22 cellular contexts compared by ENCODE assay signal in genomic region chr1:6745073-6745472, GRCh38. TPM values are rescaled to one million over a fixed set of nuclear protein-coding genes. Genes with fewer than 3 reads are reported as not detected.
DNase-seq lines count a peak whose midpoint lies in the region; ATAC-seq and TF ChIP-seq lines count a peak whose summit lies in the region.
"Had no signal": no experiment of that assay in that cellular context is flagged by ENCODE, and none has a peak within 500 bp of the region (broad histone marks: within the 10 kb centered on the region; RNA-seq: fewer than 3 reads in every experiment).

No MANE protein-coding gene starts in this region.

- DNase-seq in SKM-1 treated with dmso at 0.1 percent for 144 hours (lab: John Stamatoyannopoulos, UW; ENCODE audit: unreplicated experiment) (peak; percentile 12), SKM-1 (lab: John Stamatoyannopoulos, UW; ENCODE audit: unreplicated experiment) (no peak), nephron progenitor cell (no peak)
- peak; percentile 55 for DNase-seq in stimulated activated CD4-positive, alpha-beta T cell treated with anti-CD3 and anti-CD28 coated beads, Interleukin-15, amount 100 ng/mL, for 24 hours
- no peak for DNase-seq in stimulated activated CD4-positive, alpha-beta T cell treated with anti-CD3 and anti-CD28 coated beads, Interleukin-12 subunit alpha, Interleukin-12 subunit beta, amount 100 ng/mL, for 4 hours
- DNase-seq in activated naive CD4-positive, alpha-beta T cell treated with anti-CD3 and anti-CD28 coated beads, Interleukin-2, amount 50 U/mL, for 72 hours (ENCODE audit: low spot score in 2 of 2) = peak in 1 of 2 donors; percentile 47
- peak; percentile 28 for DNase-seq in stimulated activated naive CD8-positive, alpha-beta T cell treated with anti-CD3 and anti-CD28 coated beads, Interleukin-15, Interleukin-2, amounts not matched to agents 100 U/mL and 50 U/mL, for 24 hours
- DNase-seq: 8988T; activated CD4-positive, CD25-positive, alpha-beta regulatory T cell; amygdala; Calu3; EL; foreskin fibroblast; hypothalamus; islet precursor cell; NCI-H2171 treated with DMSO at 0.1 percent for 48 hours; NCI-H748 treated with DMSO at 0.1 percent for 48 hours; PC-3; spleen; T-helper 9 cell had no signal

- no peak for TF ChIP-seq CTCF in nephron progenitor cell (IDR thresholded peaks at IDR 0.05)

- H3K4me1 Mint-ChIP-seq in nephron progenitor cell = peaks cover 5% of the 10 kb centered on the region

- peaks cover 32% of the 10 kb centered on the region for H3K27me3 Mint-ChIP-seq in nephron progenitor cell (ENCODE audit: low read depth, poor library complexity)

- H3K9me3 Mint-ChIP-seq in activated naive CD4-positive, alpha-beta T cell treated with anti-CD3 and anti-CD28 coated beads, Interleukin-2, amount 50 U/mL, for 72 hours = no peaks in the 10 kb centered on the region
- peaks cover 12% of the 10 kb centered on the region for H3K9me3 Mint-ChIP-seq in nephron progenitor cell

- H3K27ac Mint-ChIP-seq in activated naive CD4-positive, alpha-beta T cell treated with anti-CD3 and anti-CD28 coated beads, Interleukin-2, amount 50 U/mL, for 72 hours = no peak overlapping the region
- no peak overlapping the region for H3K27ac Mint-ChIP-seq in nephron progenitor cell

- no peak overlapping the region for H3K4me3 Mint-ChIP-seq in nephron progenitor cell

- ATAC-seq in activated naive CD4-positive, alpha-beta T cell treated with anti-CD3 and anti-CD28 coated beads, Interleukin-2, amount 50 U/mL, for 72 hours = peak; percentile 25 to 49
- ATAC-seq in stimulated activated naive CD8-positive, alpha-beta T cell treated with anti-CD3 and anti-CD28 coated beads, Interleukin-15, Interleukin-2, amounts not matched to agents 100 U/mL and 50 U/mL, for 24 hours = peak; percentile 48
- no peak for ATAC-seq in HG03095 (IDR thresholded peaks at IDR 0.05; ENCODE audit: unreplicated experiment)
- ATAC-seq: PC-3, upper lobe of right lung had no signal

- H3K36me3 Mint-ChIP-seq in activated naive CD4-positive, alpha-beta T cell treated with anti-CD3 and anti-CD28 coated beads, Interleukin-2, amount 50 U/mL, for 72 hours = no peaks in the 10 kb centered on the region
- no peaks in the 10 kb centered on the region for H3K36me3 Mint-ChIP-seq in nephron progenitor cell (ENCODE audit: low read depth)

RNA-seq across cellular contexts. Expression of gene CAMTA1, which starts 40.2 kb away (rescaled TPM):
- 10 to 100 TPM; 50.4 to 76.4 TPM for total RNA-seq in activated naive CD4-positive, alpha-beta T cell treated with anti-CD3 and anti-CD28 coated beads, Interleukin-2, amount 50 U/mL, for 72 hours

RNA-seq across cellular contexts. Expression of gene DNAJC11, which starts 43.5 kb away (rescaled TPM):
- 10 to 100 TPM; 23.4 to 61.3 TPM for total RNA-seq in activated naive CD4-positive, alpha-beta T cell treated with anti-CD3 and anti-CD28 coated beads, Interleukin-2, amount 50 U/mL, for 72 hours

Comparison
In these comparisons a context has a peak if more than half of its experiments do, and no peak if none do; other contexts are left out.
1. DNase-seq: peak in SKM-1 treated with dmso at 0.1 percent for 144 hours (single experiment), stimulated activated CD4-positive, alpha-beta T cell treated with anti-CD3 and anti-CD28 coated beads, Interleukin-15, amount 100 ng/mL, for 24 hours (single experiment) and stimulated activated naive CD8-positive, alpha-beta T cell treated with anti-CD3 and anti-CD28 coated beads, Interleukin-15, Interleukin-2, amounts not matched to agents 100 U/mL and 50 U/mL, for 24 hours (single experiment); none in SKM-1 (single experiment), stimulated activated CD4-positive, alpha-beta T cell treated with anti-CD3 and anti-CD28 coated beads, Interleukin-12 subunit alpha, Interleukin-12 subunit beta, amount 100 ng/mL, for 4 hours (single experiment) and nephron progenitor cell (single experiment).